In the genomic region with DNA sequence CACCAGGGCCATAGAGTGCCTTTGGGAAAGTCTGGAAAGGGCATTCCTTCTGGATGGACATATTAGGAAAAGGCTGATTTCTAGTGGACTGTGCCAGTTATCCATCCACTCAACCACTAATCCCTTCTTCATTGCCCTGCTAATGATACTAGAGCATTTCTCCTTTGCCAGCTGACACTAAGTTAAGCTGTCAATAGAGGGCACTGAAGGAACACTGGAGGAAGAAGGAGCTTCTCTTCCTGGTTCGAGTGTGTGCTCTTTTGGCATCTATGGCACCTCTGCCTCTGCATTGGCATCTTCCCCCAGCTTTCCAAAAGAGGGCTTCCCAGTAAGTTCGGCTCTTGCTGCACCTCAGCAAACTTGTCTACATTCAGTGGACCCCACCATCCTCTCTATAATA, we compare ENCODE assay signal across 8 cellular contexts.
DNase-seq lines count a peak whose midpoint lies in the region; ATAC-seq, FAIRE-seq and TF ChIP-seq lines count a peak whose summit lies in the region.

No MANE protein-coding gene starts in this region.

- TF ChIP-seq CTCF in A549 (IDR thresholded peaks at IDR 0.05) (0 out of 3 replicates have a peak, but pooled peaks have one; percentile 23), GM13977 (IDR thresholded peaks at IDR 0.05; ENCODE audit: extremely low read depth, insufficient read depth, missing control alignments) (peak; percentile 60)

- H3K4me1 ChIP-seq in A549 (no peaks in the 10 kb centered on the region), adipocyte (ENCODE audit: control insufficient read depth, insufficient read depth, low read length) (no peaks in the 10 kb centered on the region)

- no peak for TF ChIP-seq EP300 in A549 (IDR thresholded peaks at IDR 0.05)

- CTCF ChIA-PET in A549 (lab: Yijun Ruan, JAX), result interaction anchor here (0.5 to 1.5 kb wide), 3 partner anchors 12 to 367 kb away, joined by 3 to 5 read pairs (median 5); no protein-coding TSS in a partner anchor

- H3K36me3 Mint-ChIP-seq in activated T-helper 1 cell treated with anti-CD3 and anti-CD28 coated beads, Interleukin-12 subunit alpha, Interleukin-12 subunit beta, Interleukin-2, Interleukin-4 antibody, amounts not matched to agents 30 ng/mL and 10 ng/mL and 1 ng/mL, durations not matched to agents 14 hours and 24 hours and 36 hours (ENCODE audit: low read depth), result no peaks in the 10 kb centered on the region

- H3K9me3 ChIP-seq in A549 (no peaks in the 10 kb centered on the region), adipocyte (ENCODE audit: control insufficient read depth, low read length) (no peaks in the 10 kb centered on the region)

- no peak for TF ChIP-seq POLR2A in A549 (IDR thresholded peaks at IDR 0.05; ENCODE audit: low read length)

- H3K27ac ChIP-seq in A549, result no peak overlapping the region

- peak; percentile 49 to 66 for TF ChIP-seq RAD21 in A549 (conservative IDR thresholded peaks at IDR 0.05 in 1 of 2, IDR thresholded peaks at IDR 0.05 in 1 of 2)

- H3K36me3 ChIP-seq in adipocyte (ENCODE audit: control insufficient read depth, insufficient read depth, low read length, severe bottlenecking), result no peaks in the 10 kb centered on the region

- H3K4me3 Mint-ChIP-seq in activated T-helper 1 cell treated with anti-CD3 and anti-CD28 coated beads, Interleukin-12 subunit alpha, Interleukin-12 subunit beta, Interleukin-2, Interleukin-4 antibody, amounts not matched to agents 30 ng/mL and 10 ng/mL and 1 ng/mL, durations not matched to agents 14 hours and 24 hours and 36 hours, result no peak overlapping the region

- H3K4me3 ChIP-seq in A549, result no peak overlapping the region
- H3K4me3 ChIP-seq in adipocyte (ENCODE audit: low read length), result no peak overlapping the region

- in situ Hi-C loops in GM13977 (cut with MboI; ENCODE audit: low pct_unique_long_range_greater_than_20kb, low sequenced_read_pairs, unreplicated experiment), result no loop called here

- no peaks in the 10 kb centered on the region for H3K27me3 Mint-ChIP-seq in activated T-helper 1 cell treated with anti-CD3 and anti-CD28 coated beads, Interleukin-12 subunit alpha, Interleukin-12 subunit beta, Interleukin-2, Interleukin-4 antibody, amounts not matched to agents 30 ng/mL and 10 ng/mL and 1 ng/mL, durations not matched to agents 14 hours and 24 hours and 36 hours (ENCODE audit: insufficient read depth)

- H3K9me3 Mint-ChIP-seq in activated T-helper 1 cell treated with anti-CD3 and anti-CD28 coated beads, Interleukin-12 subunit alpha, Interleukin-12 subunit beta, Interleukin-2, Interleukin-4 antibody, amounts not matched to agents 30 ng/mL and 10 ng/mL and 1 ng/mL, durations not matched to agents 14 hours and 24 hours and 36 hours, result no peaks in the 10 kb centered on the region

- intact Hi-C loops in activated T-helper 1 cell treated with anti-CD3 and anti-CD28 coated beads, Interleukin-12 subunit alpha, Interleukin-12 subunit beta, Interleukin-2, Interleukin-4 antibody, amounts not matched to agents 30 ng/mL and 10 ng/mL and 1 ng/mL, durations not matched to agents 14 hours and 24 hours and 36 hours (cut with micrococcal nuclease), result loop anchor here (5.0 kb wide), 1 partner anchor 1566 kb away; no protein-coding TSS in a partner anchor

- H3K27ac Mint-ChIP-seq in activated T-helper 1 cell treated with anti-CD3 and anti-CD28 coated beads, Interleukin-12 subunit alpha, Interleukin-12 subunit beta, Interleukin-2, Interleukin-4 antibody, amounts not matched to agents 30 ng/mL and 10 ng/mL and 1 ng/mL, durations not matched to agents 14 hours and 24 hours and 36 hours, result no peak overlapping the region

- POLR2A ChIA-PET in A549 (lab: Yijun Ruan, JAX), result no interaction called here

- no peaks in the 10 kb centered on the region for H3K4me1 Mint-ChIP-seq in activated T-helper 1 cell treated with anti-CD3 and anti-CD28 coated beads, Interleukin-12 subunit alpha, Interleukin-12 subunit beta, Interleukin-2, Interleukin-4 antibody, amounts not matched to agents 30 ng/mL and 10 ng/mL and 1 ng/mL, durations not matched to agents 14 hours and 24 hours and 36 hours (ENCODE audit: low read depth)

- H3K27me3 ChIP-seq in adipocyte (replicated peaks; ENCODE audit: control insufficient read depth, insufficient read depth, low read length), result no peaks in the 10 kb centered on the region

- peak; percentile 28 to 50 for DNase-seq in A549 (ENCODE audit: low read depth in 1 of 2, low spot score in 1 of 2)
- DNase-seq in GM13977 (ENCODE audit: low spot score), result peak; percentile 23
- DNase-seq in NCI-H146 (lab: John Stamatoyannopoulos, UW), result peak; percentile 85
- peak; percentile 2 for DNase-seq in adipocyte (ENCODE audit: low read depth)
- DNase-seq in mucosa of gallbladder (ENCODE audit: low spot score), result peak; percentile 17
- DNase-seq in GM19240 (ENCODE audit: insufficient read length, low spot score), result no peak
- no peak for DNase-seq in activated T-helper 1 cell treated with anti-CD3 and anti-CD28 coated beads, Interleukin-12 subunit alpha, Interleukin-12 subunit beta, Interleukin-2, Interleukin-4 antibody, amounts not matched to agents 30 ng/mL and 10 ng/mL and 1 ng/mL, durations not matched to agents 14 hours and 24 hours and 36 hours (ENCODE audit: low spot score)

- no peak overlapping the region for H3K4me2 ChIP-seq in A549

- ATAC-seq in A549 (peak; percentile 73 to 83; a peak in 4 of 6 replicates), HG02798 (IDR thresholded peaks at IDR 0.05; ENCODE audit: poor library complexity, unreplicated experiment) (peak; percentile 81)

- FAIRE-seq in A549 (lab: Jason Lieb, UNC), result peak; percentile 32

- 6% methylated on average over 2 of the region's 2 CpGs for WGBS in A549 (ENCODE audit: missing lambda C conversion rate)

- H3K9ac ChIP-seq in adipocyte (ENCODE audit: low read length), result no peak overlapping the region

TF ChIP-seq in A549, 52 proteins besides CTCF, POLR2A, EP300 and RAD21:
- TF ChIP-seq FOSL2 (IDR thresholded peaks at IDR 0.05) (no peak), FOSL2 (CRISPR knock-in tag; IDR thresholded peaks at IDR 0.05) (no peak), NFE2L2 (conservative IDR thresholded peaks at IDR 0.05; ENCODE audit: low read length) (no peak), MAZ (IDR thresholded peaks at IDR 0.05; ENCODE audit: borderline replicate concordance, low read depth, low read length) (no peak), MYC (IDR thresholded peaks at IDR 0.05; ENCODE audit: borderline replicate concordance, low read length) (no peak), HOXB5 (CRISPR knock-in tag; IDR thresholded peaks at IDR 0.05) (no peak), HOXB13 (CRISPR knock-in tag; IDR thresholded peaks at IDR 0.05; ENCODE audit: low read depth) (no peak), CBX8 (IDR thresholded peaks at IDR 0.05) (no peak), EHMT2 (IDR thresholded peaks at IDR 0.05; ENCODE audit: low read depth) (no peak), HOXA7 (CRISPR knock-in tag; IDR thresholded peaks at IDR 0.05) (no peak), NPAS2 (CRISPR knock-in tag; IDR thresholded peaks at IDR 0.05; ENCODE audit: borderline replicate concordance) (no peak), CBX2 (IDR thresholded peaks at IDR 0.05; ENCODE audit: borderline replicate concordance, low read depth) (no peak), NR3C1 (IDR thresholded peaks at IDR 0.05) (no peak), EHF (CRISPR knock-in tag; IDR thresholded peaks at IDR 0.05) (no peak), HEYL (CRISPR knock-in tag; IDR thresholded peaks at IDR 0.05) (no peak), CHD4 (IDR thresholded peaks at IDR 0.05; ENCODE audit: borderline replicate concordance) (no peak)
- TF ChIP-seq, protein P1, sequence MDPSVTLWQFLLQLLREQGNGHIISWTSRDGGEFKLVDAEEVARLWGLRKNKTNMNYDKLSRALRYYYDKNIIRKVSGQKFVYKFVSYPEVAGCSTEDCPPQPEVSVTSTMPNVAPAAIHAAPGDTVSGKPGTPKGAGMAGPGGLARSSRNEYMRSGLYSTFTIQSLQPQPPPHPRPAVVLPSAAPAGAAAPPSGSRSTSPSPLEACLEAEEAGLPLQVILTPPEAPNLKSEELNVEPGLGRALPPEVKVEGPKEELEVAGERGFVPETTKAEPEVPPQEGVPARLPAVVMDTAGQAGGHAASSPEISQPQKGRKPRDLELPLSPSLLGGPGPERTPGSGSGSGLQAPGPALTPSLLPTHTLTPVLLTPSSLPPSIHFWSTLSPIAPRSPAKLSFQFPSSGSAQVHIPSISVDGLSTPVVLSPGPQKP (IDR thresholded peaks at IDR 0.05; ENCODE audit: low read depth, low read length), result no peak
- TF ChIP-seq, protein P2, sequence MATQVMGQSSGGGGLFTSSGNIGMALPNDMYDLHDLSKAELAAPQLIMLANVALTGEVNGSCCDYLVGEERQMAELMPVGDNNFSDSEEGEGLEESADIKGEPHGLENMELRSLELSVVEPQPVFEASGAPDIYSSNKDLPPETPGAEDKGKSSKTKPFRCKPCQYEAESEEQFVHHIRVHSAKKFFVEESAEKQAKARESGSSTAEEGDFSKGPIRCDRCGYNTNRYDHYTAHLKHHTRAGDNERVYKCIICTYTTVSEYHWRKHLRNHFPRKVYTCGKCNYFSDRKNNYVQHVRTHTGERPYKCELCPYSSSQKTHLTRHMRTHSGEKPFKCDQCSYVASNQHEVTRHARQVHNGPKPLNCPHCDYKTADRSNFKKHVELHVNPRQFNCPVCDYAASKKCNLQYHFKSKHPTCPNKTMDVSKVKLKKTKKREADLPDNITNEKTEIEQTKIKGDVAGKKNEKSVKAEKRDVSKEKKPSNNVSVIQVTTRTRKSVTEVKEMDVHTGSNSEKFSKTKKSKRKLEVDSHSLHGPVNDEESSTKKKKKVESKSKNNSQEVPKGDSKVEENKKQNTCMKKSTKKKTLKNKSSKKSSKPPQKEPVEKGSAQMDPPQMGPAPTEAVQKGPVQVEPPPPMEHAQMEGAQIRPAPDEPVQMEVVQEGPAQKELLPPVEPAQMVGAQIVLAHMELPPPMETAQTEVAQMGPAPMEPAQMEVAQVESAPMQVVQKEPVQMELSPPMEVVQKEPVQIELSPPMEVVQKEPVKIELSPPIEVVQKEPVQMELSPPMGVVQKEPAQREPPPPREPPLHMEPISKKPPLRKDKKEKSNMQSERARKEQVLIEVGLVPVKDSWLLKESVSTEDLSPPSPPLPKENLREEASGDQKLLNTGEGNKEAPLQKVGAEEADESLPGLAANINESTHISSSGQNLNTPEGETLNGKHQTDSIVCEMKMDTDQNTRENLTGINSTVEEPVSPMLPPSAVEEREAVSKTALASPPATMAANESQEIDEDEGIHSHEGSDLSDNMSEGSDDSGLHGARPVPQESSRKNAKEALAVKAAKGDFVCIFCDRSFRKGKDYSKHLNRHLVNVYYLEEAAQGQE (IDR thresholded peaks at IDR 0.05), result no peak

Comparison
In these comparisons a context has a peak if more than half of its experiments do, and no peak if none do; other contexts are left out.
1. DNase-seq: peak in A549 (2 of 2), GM13977 (single experiment), NCI-H146 (single experiment), adipocyte (single experiment) and mucosa of gallbladder (single experiment); none in GM19240 (single experiment) and activated T-helper 1 cell treated with anti-CD3 and anti-CD28 coated beads, Interleukin-12 subunit alpha, Interleukin-12 subunit beta, Interleukin-2, Interleukin-4 antibody, amounts not matched to agents 30 ng/mL and 10 ng/mL and 1 ng/mL, durations not matched to agents 14 hours and 24 hours and 36 hours (single experiment).